Comparison of ENCODE assay signal across 11 cellular contexts in the genomic region with DNA sequence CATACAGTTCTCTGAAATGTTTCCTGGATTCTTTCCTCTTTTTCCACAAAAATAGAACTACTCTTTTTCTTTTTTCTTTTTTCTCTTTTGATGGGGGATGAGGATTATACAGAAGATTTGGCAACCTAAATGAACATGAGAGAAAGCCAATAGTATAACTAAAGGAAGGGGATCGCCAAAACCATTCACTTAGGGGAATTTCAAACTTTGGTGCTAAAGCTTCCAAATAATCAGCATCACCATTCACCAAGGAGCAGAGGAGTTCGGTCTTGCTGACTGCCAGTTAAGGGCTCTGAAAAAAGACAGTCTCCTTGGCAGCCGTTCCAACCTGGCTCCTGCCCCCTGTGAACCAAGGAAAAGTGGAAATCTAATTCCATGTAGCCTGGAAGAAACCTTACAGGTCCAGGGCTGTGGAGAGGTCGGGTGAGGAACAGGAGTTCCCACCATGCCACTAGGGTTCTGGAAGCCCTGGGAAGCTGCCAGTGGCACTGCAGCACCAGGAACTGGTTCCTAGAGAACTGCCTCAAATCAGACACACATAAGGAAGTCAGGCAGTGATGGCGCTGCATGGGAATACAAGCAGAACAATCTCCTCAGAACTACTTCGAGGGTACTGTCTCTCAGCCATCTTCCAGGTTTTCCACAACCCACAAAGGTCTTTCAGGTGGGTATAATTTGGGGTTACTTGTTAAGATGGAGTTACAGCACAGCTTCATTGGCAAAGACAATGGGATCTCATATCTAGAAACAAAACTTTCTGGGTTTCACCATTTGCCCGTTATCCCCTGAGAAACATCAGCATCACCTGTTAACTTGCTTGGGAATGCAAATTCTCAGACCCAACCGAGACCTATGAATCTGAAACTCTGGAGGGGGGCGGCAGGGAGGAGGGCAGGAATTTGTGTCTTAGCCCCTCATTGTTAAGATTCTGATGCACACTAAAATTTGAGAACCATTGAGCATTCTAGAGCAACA.
DNase-seq lines count a peak whose midpoint lies in the region; ATAC-seq and TF ChIP-seq lines count a peak whose summit lies in the region.
"Had no signal": no experiment of that assay in that cellular context is flagged by ENCODE, and none has a peak within 500 bp of the region (broad histone marks: within the 10 kb centered on the region; RNA-seq: fewer than 3 reads in every experiment).

No MANE protein-coding gene starts in this region.

- H3K4me3 Mint-ChIP-seq in progenitor cell of endocrine pancreas (ENCODE audit: low read depth): no peak overlapping the region

- H3K9me3 ChIP-seq in Loucy (ENCODE audit: insufficient read depth, low read depth, low read length) (no peaks in the 10 kb centered on the region), breast epithelium (no peaks in the 10 kb centered on the region), tibial artery (no peaks in the 10 kb centered on the region)

- intact Hi-C loops in breast epithelium (cut with DNase I; ENCODE audit: low total_unique reads): no loop called here
- intact Hi-C loops in tibial artery (cut with DNase I; ENCODE audit: low total_unique reads): no loop called here

- ATAC-seq in HG02642 (IDR thresholded peaks at IDR 0.05; ENCODE audit: poor library complexity, unreplicated experiment): no peak
- ATAC-seq: left colon had no signal

- peaks cover 4% of the 10 kb centered on the region for H4K20me1 ChIP-seq in Loucy (ENCODE audit: insufficient read depth, low read length, poor library complexity, severe bottlenecking)

- H3K4me2 ChIP-seq in Loucy (ENCODE audit: low read depth, low read length, poor library complexity, severe bottlenecking): peak overlapping the region; percentile 17
- H3K4me2 ChIP-seq: KMS-11 had no signal

- DNase-seq in breast epithelium (ENCODE audit: low spot score in 2 of 2): no peak
- DNase-seq in medulla oblongata (ENCODE audit: extremely low spot score): peak; percentile 53
- DNase-seq in tibial artery: peak; percentile 24 to 72
- no peak for DNase-seq in progenitor cell of endocrine pancreas (ENCODE audit: low spot score, unreplicated experiment)
- DNase-seq in GM19240 (ENCODE audit: insufficient read length, low spot score): no peak
- DNase-seq: DMS153; left colon; stimulated activated CD8-positive, alpha-beta memory T cell treated with anti-CD3 and anti-CD28 coated beads, Interleukin-4, amount 100 ng/mL, for 48 hours had no signal

- H3K27me3 ChIP-seq in Loucy (ENCODE audit: insufficient read depth, low read length, poor library complexity, severe bottlenecking) (no peaks in the 10 kb centered on the region), breast epithelium (no peaks in the 10 kb centered on the region), tibial artery (no peaks in the 10 kb centered on the region)

- no peaks in the 10 kb centered on the region for H3K9me2 ChIP-seq in Loucy (replicated peaks; ENCODE audit: low read depth, low read length)

- H2AFZ ChIP-seq in Loucy (ENCODE audit: low read length): no peak overlapping the region

- peaks cover 21% of the 10 kb centered on the region for H3K4me1 ChIP-seq in Loucy (ENCODE audit: insufficient read depth, low read length, poor library complexity, severe bottlenecking)
- no peaks in the 10 kb centered on the region for H3K4me1 ChIP-seq in breast epithelium
- peaks cover 0 to 53% (median 26%) of the 10 kb centered on the region in 4 donors for H3K4me1 ChIP-seq in tibial artery

- H3K9me3 Mint-ChIP-seq in progenitor cell of endocrine pancreas (ENCODE audit: low read depth): no peaks in the 10 kb centered on the region

- H3K79me2 ChIP-seq in Loucy (ENCODE audit: insufficient read depth, low read length): peaks cover 72% of the 10 kb centered on the region

- no peaks in the 10 kb centered on the region for H3F3A ChIP-seq in Loucy (ENCODE audit: low read depth)

- H3K36me3 ChIP-seq in Loucy (ENCODE audit: insufficient read depth, low read length) (no peaks in the 10 kb centered on the region), breast epithelium (no peaks in the 10 kb centered on the region), tibial artery (no peaks in the 10 kb centered on the region)

- no peak overlapping the region for H3K27ac Mint-ChIP-seq in progenitor cell of endocrine pancreas

- no peaks in the 10 kb centered on the region for H3K27me3 Mint-ChIP-seq in progenitor cell of endocrine pancreas

- H3K36me3 Mint-ChIP-seq in progenitor cell of endocrine pancreas (ENCODE audit: insufficient read depth): no peaks in the 10 kb centered on the region

- TF ChIP-seq POLR2A in breast epithelium (IDR thresholded peaks at IDR 0.05): no peak

- H3K4me1 Mint-ChIP-seq in progenitor cell of endocrine pancreas (ENCODE audit: low read depth): no peaks in the 10 kb centered on the region

- H3K4me3 ChIP-seq in Loucy (ENCODE audit: low read length, poor library complexity, severe bottlenecking) (no peak overlapping the region), breast epithelium (no peak overlapping the region), tibial artery (peak overlapping the region in 1 of 2 donors; percentile 5)

- TF ChIP-seq CTCF in Loucy (conservative IDR thresholded peaks at IDR 0.05; ENCODE audit: low read length): no peak
- no peak for TF ChIP-seq CTCF in breast epithelium (IDR thresholded peaks at IDR 0.05)
- TF ChIP-seq CTCF in tibial artery (IDR thresholded peaks at IDR 0.05): no peak
- no peak for TF ChIP-seq CTCF in progenitor cell of endocrine pancreas (IDR thresholded peaks at IDR 0.05; ENCODE audit: unreplicated experiment)

- peak overlapping the region; percentile 63 to 79 for H3K27ac ChIP-seq in breast epithelium
- peak overlapping the region; percentile 76 to 79 for H3K27ac ChIP-seq in tibial artery
- H3K27ac ChIP-seq: KMS-11 had no signal

- no peak overlapping the region for H3K9ac ChIP-seq in Loucy (ENCODE audit: low read depth, low read length, poor library complexity, severe bottlenecking)
- H3K9ac ChIP-seq: KMS-11 had no signal

Comparison
In these comparisons a context has a peak if more than half of its experiments do, and no peak if none do; other contexts are left out.
1. DNase-seq: peak in medulla oblongata (single experiment) and tibial artery (2 of 2); none in breast epithelium (0 of 2), progenitor cell of endocrine pancreas (single experiment) and GM19240 (single experiment).